Comparison of ENCODE assay signal across 8 cellular contexts in genomic region chr3:184135911-184136260, GRCh38. TPM values are rescaled to one million over a fixed set of nuclear protein-coding genes. Genes with fewer than 3 reads are reported as not detected.
DNase-seq lines count a peak whose midpoint lies in the region; ATAC-seq, FAIRE-seq and TF ChIP-seq lines count a peak whose summit lies in the region.

No MANE protein-coding gene starts in this region.

- no peak overlapping the region for H2BK15ac ChIP-seq in H9 (ENCODE audit: low read depth, low read length)

- no peaks in the 10 kb centered on the region; the same call in 1 of the 2 replicates for H3K79me2 ChIP-seq in H9 (ENCODE audit: insufficient read depth, low read length)

- no peak overlapping the region for H2BK12ac ChIP-seq in H9 (ENCODE audit: insufficient read length, low read depth, low read length)

- no peak for ATAC-seq in right cardiac atrium
- no peak for ATAC-seq in GM18873 (IDR thresholded peaks at IDR 0.05; ENCODE audit: low FRiP score, unreplicated experiment)

- no peaks in the 10 kb centered on the region for H4K20me1 ChIP-seq in H9 (ENCODE audit: control insufficient read depth, insufficient read depth, insufficient read length)

- no peak overlapping the region for H4K8ac ChIP-seq in H9 (replicated peaks; ENCODE audit: insufficient read length, low read depth, low read length)

- FAIRE-seq in small intestine (lab: Jason Lieb, UNC): no peak

- no peaks in the 10 kb centered on the region for H3K79me1 ChIP-seq in H9 (ENCODE audit: insufficient read depth, low read depth, low read length, poor library complexity, severe bottlenecking)

- H3K56ac ChIP-seq in H9 (ENCODE audit: insufficient read length, low read depth, low read length): no peak overlapping the region

- H3K4me3 ChIP-seq in WI38 (ENCODE audit: low read depth, low read length): peak overlapping the region; percentile 81
- peak overlapping the region; percentile 53 for H3K4me3 ChIP-seq in right cardiac atrium (ENCODE audit: low read length)
- H3K4me3 ChIP-seq in small intestine (ENCODE audit: low read depth in 1 of 2, low read length in 2 of 2): peak overlapping the region; percentile 78

- H3K9me3 ChIP-seq in H9 (ENCODE audit: control insufficient read depth, low read depth, low read length): no peaks in the 10 kb centered on the region
- no peaks in the 10 kb centered on the region for H3K9me3 ChIP-seq in right cardiac atrium (ENCODE audit: control insufficient read depth, low read length)
- no peaks in the 10 kb centered on the region for H3K9me3 ChIP-seq in small intestine (ENCODE audit: control insufficient read depth, low read depth)

- peak overlapping the region; percentile 98 for H3K4me2 ChIP-seq in H9 (ENCODE audit: insufficient read depth, insufficient read length, low read length)

- H3K4me1 ChIP-seq in H9 (ENCODE audit: insufficient read depth, low read length) (no peaks in the 10 kb centered on the region), right cardiac atrium (ENCODE audit: control insufficient read depth, insufficient read depth, low read length) (peaks cover 2% of the 10 kb centered on the region), small intestine (ENCODE audit: control insufficient read depth in 2 of 2, insufficient read depth in 1 of 2, low read depth in 1 of 2, low read length in 1 of 2) (peaks cover 4 to 5% of the 10 kb centered on the region in 2 donors)

- H3K9ac ChIP-seq in H9 (ENCODE audit: extremely low read depth, insufficient read length, low read length): peak overlapping the region; percentile 65

- H3K27me3 Mint-ChIP-seq in H9 (ENCODE audit: low read depth): no peaks in the 10 kb centered on the region; the same call in 1 of the 2 replicates

- no peak overlapping the region for H2AFZ ChIP-seq in H9 (ENCODE audit: low read length)

- H4K91ac ChIP-seq in H9 (ENCODE audit: insufficient read length, low read depth, low read length): no peak overlapping the region

- peaks cover 23 to 25% of the 10 kb centered on the region in 2 experiments for H3K4me1 Mint-ChIP-seq in H9

- H3K4me3 Mint-ChIP-seq in H9: peak overlapping the region; percentile 92 to 97

- DNase-seq in H9 (no peak), right cardiac atrium (no peak), small intestine (no peak), AG08395 (ENCODE audit: low spot score) (no peak)
- DNase-seq in activated CD4-positive, CD25-positive, alpha-beta regulatory T cell (lab: John Stamatoyannopoulos, UW): no peak
- no peak for DNase-seq in NK-92 treated with Interleukin-12 subunit alpha and Interleukin-12 subunit beta, amount 100 ng/mL, for 24 hours (lab: John Stamatoyannopoulos, UW)

- TF ChIP-seq CTCF in H9 (conservative IDR thresholded peaks at IDR 0.05) (no peak), WI38 (IDR thresholded peaks at IDR 0.05; ENCODE audit: low read depth, low read length) (no peak)

- H2AK5ac ChIP-seq in H9 (ENCODE audit: insufficient read length, low read length): no peak overlapping the region

- peaks cover 3 to 23% (median 18%) of the 10 kb centered on the region in 3 experiments; a peak in 6 of 7 replicates for H3K36me3 Mint-ChIP-seq in H9 (ENCODE audit: insufficient read depth in 1 of 3, low read depth in 3 of 3)

- no peaks in the 10 kb centered on the region for H3K27me3 ChIP-seq in H9 (ENCODE audit: insufficient read depth, low read length)
- no peaks in the 10 kb centered on the region for H3K27me3 ChIP-seq in right cardiac atrium (ENCODE audit: control insufficient read depth, insufficient read depth)
- H3K27me3 ChIP-seq in small intestine (ENCODE audit: control insufficient read depth in 2 of 2, insufficient read depth in 2 of 2, low read length in 2 of 2): no peaks in the 10 kb centered on the region

- no peaks in the 10 kb centered on the region for H3K9me3 Mint-ChIP-seq in H9

- peaks cover 2 to 5% of the 10 kb centered on the region in 2 donors for H3K36me3 ChIP-seq in small intestine (ENCODE audit: control insufficient read depth in 2 of 2, insufficient read depth in 2 of 2, low read length in 2 of 2)

- no peak overlapping the region for H2BK120ac ChIP-seq in H9 (ENCODE audit: low read depth, low read length, poor library complexity, severe bottlenecking)

- no peak overlapping the region for H2BK5ac ChIP-seq in H9 (ENCODE audit: insufficient read length, low read length)

- no peak overlapping the region for H3K18ac ChIP-seq in H9 (ENCODE audit: insufficient read length, low read depth, low read length)

- no peak overlapping the region for H3K4ac ChIP-seq in H9 (ENCODE audit: low read depth, low read length)

- intact Hi-C loops in right cardiac atrium (cut with DNase I): no loop called here

- no CpG with 5 or more reads among the region's 9 CpGs for WGBS in H9 (ENCODE audit: extremely low coverage, insufficient read length, low lambda C conversion rate)
- WGBS in right cardiac atrium: 2% methylated on average over 9 of the region's 9 CpGs
- 1 to 2% (median 1%) methylated on average over 9 of the region's 9 CpGs for WGBS in small intestine, 3 donors

- no peak overlapping the region for H3K23ac ChIP-seq in H9 (ENCODE audit: insufficient read length, low read depth, low read length)

- H2BK20ac ChIP-seq in H9 (ENCODE audit: low read depth, low read length, poor library complexity, severe bottlenecking): no peak overlapping the region

- no peak overlapping the region for H3K14ac ChIP-seq in H9 (ENCODE audit: insufficient read depth, low read length)

- peaks cover 13% of the 10 kb centered on the region for H3K23me2 ChIP-seq in H9 (ENCODE audit: insufficient read length, low read depth, low read length, poor library complexity, severe bottlenecking)

- H3T11ph ChIP-seq in H9 (ENCODE audit: low read length): no peak overlapping the region

- H4K5ac ChIP-seq in H9 (ENCODE audit: insufficient read length, low read depth, low read length): no peak overlapping the region

- no peak overlapping the region for H3K27ac ChIP-seq in H9 (ENCODE audit: insufficient read length, low read depth, low read length)
- peak overlapping the region; percentile 82 for H3K27ac ChIP-seq in right cardiac atrium (ENCODE audit: low read length)
- H3K27ac ChIP-seq in small intestine (ENCODE audit: low read depth in 1 of 2, low read length in 1 of 2): peak overlapping the region; percentile 67 to 68

- peak overlapping the region in 1 of 3 experiments; percentile 91; a peak in 1 of 7 replicates for H3K27ac Mint-ChIP-seq in H9

RNA-seq across cellular contexts. Expression of gene EIF2B5, which starts 0.7 kb away (rescaled TPM):
- 38.4 and 42.0 TPM in 2 replicates for total RNA-seq in H9 (2021)
- 10 to 100 TPM; 30.8 to 34.5 (median 33.0) TPM for total RNA-seq in right cardiac atrium
- polyA plus RNA-seq in right cardiac atrium: 28.3 TPM
- 10 to 100 TPM; 33.8 to 43.4 (median 34.3) TPM for polyA plus RNA-seq in small intestine

RNA-seq across cellular contexts. Expression of gene DVL3, which starts 19.3 kb away (rescaled TPM):
- 64.7 and 69.7 TPM in 2 replicates for total RNA-seq in H9 (2021)
- 10 to 100 TPM; 61.1 to 67.4 (median 65.3) TPM for total RNA-seq in right cardiac atrium
- polyA plus RNA-seq in right cardiac atrium: 39.8 TPM
- polyA plus RNA-seq in small intestine: 10 to 100 TPM; 33.5 to 35.6 (median 35.0) TPM

RNA-seq across cellular contexts. Expression of gene AP2M1, which starts 38.8 kb away (rescaled TPM):
- total RNA-seq in H9 (2021) (443 and 459 TPM in 2 replicates), right cardiac atrium (100 to 1,000 TPM; 271 to 340 (median 329) TPM)
- polyA plus RNA-seq in right cardiac atrium (330 TPM), small intestine (100 to 1,000 TPM; 240 to 283 (median 280) TPM)

RNA-seq across cellular contexts. Expression of gene HTR3E, which starts 39.0 kb away (rescaled TPM):
- total RNA-seq in H9 (2021) (not detected in 2 replicates), right cardiac atrium (not detected)
- polyA plus RNA-seq in right cardiac atrium (not detected), small intestine (1 to 10 TPM in 2 of 3 donors, under 1 TPM in 1; 0.57 to 2.7 (median 1.8) TPM)

RNA-seq across cellular contexts. Expression of gene ABCF3, which starts 50.1 kb away (rescaled TPM):
- total RNA-seq in H9 (2021) (56.1 and 58.4 TPM in 2 replicates), right cardiac atrium (10 to 100 TPM; 59.2 to 72.9 (median 63.5) TPM)
- polyA plus RNA-seq in right cardiac atrium (50.9 TPM), small intestine (10 to 100 TPM; 43.7 to 93.5 (median 61.6) TPM)
